In the genomic region with DNA sequence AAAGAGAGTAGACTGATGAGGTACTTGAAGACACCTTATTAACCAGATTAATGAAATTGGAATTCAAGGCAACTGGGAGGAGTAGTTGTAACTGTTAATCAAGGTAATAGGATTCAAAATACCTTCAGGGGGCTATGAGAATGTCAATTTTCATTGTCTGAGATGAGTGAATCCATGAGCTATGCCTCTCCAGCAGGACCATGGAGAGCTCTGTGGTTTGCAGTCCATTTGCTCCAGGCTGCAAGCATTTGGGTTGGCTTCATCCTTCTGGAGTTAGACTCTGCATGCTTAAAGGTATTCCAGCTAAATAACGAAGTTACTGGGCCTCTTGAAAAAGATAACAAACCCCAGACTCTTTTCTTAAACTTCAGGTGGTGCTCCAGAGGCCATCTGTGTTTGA, we compare ENCODE assay signal across 14 cellular contexts.
DNase-seq lines count a peak whose midpoint lies in the region; ATAC-seq and TF ChIP-seq lines count a peak whose summit lies in the region.
"Had no signal": no experiment of that assay in that cellular context is flagged by ENCODE, and none has a peak within 500 bp of the region (broad histone marks: within the 10 kb centered on the region; RNA-seq: fewer than 3 reads in every experiment).

No MANE protein-coding gene starts in this region.

- no peak overlapping the region for H3K4me2 ChIP-seq in SK-N-SH

- H3K9me3 ChIP-seq in SK-N-SH (no peaks in the 10 kb centered on the region), ovary (no peaks in the 10 kb centered on the region)
- H3K9me3 ChIP-seq: right atrium auricular region had no signal

- CTCF ChIA-PET in SK-N-SH (lab: Yijun Ruan, JAX) = interaction anchor here (0.7 to 1.3 kb wide), 3 partner anchors 19 to 1040 kb away, joined by 3 read pairs; no protein-coding TSS in a partner anchor

- TF ChIP-seq RAD21 in SK-N-SH (IDR thresholded peaks at IDR 0.05; ENCODE audit: low read length) = no peak

- no peaks in the 10 kb centered on the region for H4K20me1 ChIP-seq in SK-N-SH (ENCODE audit: insufficient read depth)

- intact Hi-C loops in ovary (cut with DNase I) = no loop called here

- TF ChIP-seq CTCF in SK-N-SH (IDR thresholded peaks at IDR 0.05) = no peak
- TF ChIP-seq CTCF in fibroblast of pulmonary artery (IDR thresholded peaks at IDR 0.05; ENCODE audit: low read length, missing control alignments) = no peak
- no peak for TF ChIP-seq CTCF in ovary (IDR thresholded peaks at IDR 0.05)

- no peak overlapping the region for H3K9ac ChIP-seq in SK-N-SH

- DNase-seq in NCI-H82 (lab: John Stamatoyannopoulos, UW) (peak; percentile 32), NCI-H82 treated with DMSO at 0.1 percent for 48 hours (lab: John Stamatoyannopoulos, UW; ENCODE audit: unreplicated experiment) (no peak), SK-N-SH (no peak), fibroblast of pulmonary artery (ENCODE audit: low read depth) (peak; percentile 37), stromal cell of bone marrow (ENCODE audit: low read depth) (peak; percentile 15), ovary (no peak), NCI-H748 (lab: John Stamatoyannopoulos, UW; ENCODE audit: unreplicated experiment) (no peak)
- DNase-seq: activated CD4-positive, alpha-beta memory T cell treated with anti-CD3 and anti-CD28 coated beads for 36 hours; activated naive CD4-positive, alpha-beta T cell treated with anti-CD3 and anti-CD28 coated beads, Interleukin-2, amount 50 U/mL, for 16 hours; DMS79 treated with DMSO at 0.1 percent for 48 hours; NCI-H1694 treated with DMSO at 0.1 percent for 48 hours; T-helper 17 cell had no signal

- H3K4me3 ChIP-seq in SK-N-SH (ENCODE audit: low read depth in 2 of 2, low read length in 1 of 2) (no peak overlapping the region), fibroblast of pulmonary artery (replicated peaks; ENCODE audit: low read depth, low read length) (no peak overlapping the region), ovary (no peak overlapping the region)
- H3K4me3 ChIP-seq: right atrium auricular region had no signal

- no peaks in the 10 kb centered on the region for H3F3A ChIP-seq in SK-N-SH (replicated peaks; ENCODE audit: insufficient read depth)

- no peaks in the 10 kb centered on the region for H3K9me2 ChIP-seq in SK-N-SH

- H3K27ac ChIP-seq in SK-N-SH (ENCODE audit: low read depth in 2 of 2, low read length in 1 of 2) (no peak overlapping the region), ovary (no peak overlapping the region)
- H3K27ac ChIP-seq: right atrium auricular region had no signal

- H3K4me1 ChIP-seq in SK-N-SH (ENCODE audit: control insufficient read depth in 1 of 2, insufficient read depth in 2 of 2, low read depth in 1 of 2, low read length in 1 of 2) (no peaks in the 10 kb centered on the region; a peak in 1 of 4 replicates), ovary (ENCODE audit: insufficient read depth) (no peaks in the 10 kb centered on the region)
- H3K4me1 ChIP-seq: right atrium auricular region had no signal

- TF ChIP-seq EP300 in SK-N-SH (IDR thresholded peaks at IDR 0.05; ENCODE audit: borderline replicate concordance in 1 of 2, low read depth in 1 of 2, low read length in 1 of 2) (no peak), ovary (IDR thresholded peaks at IDR 0.05) (no peak)

- H2AFZ ChIP-seq in SK-N-SH (ENCODE audit: low read depth) = no peak overlapping the region

- H3K27me3 ChIP-seq in SK-N-SH (ENCODE audit: insufficient read depth) = no peaks in the 10 kb centered on the region
- no peaks in the 10 kb centered on the region for H3K27me3 ChIP-seq in ovary
- H3K27me3 ChIP-seq: right atrium auricular region had no signal

- POLR2A ChIA-PET in SK-N-SH (lab: Yijun Ruan, JAX) = no interaction called here

- 0% methylated on average over 1 of the region's 1 CpG for WGBS in SK-N-SH (ENCODE audit: low lambda C conversion rate)
- WGBS in ovary, 3 donors = 3 to 5% (median 3%) methylated on average over 1 of the region's 1 CpG

- no peaks in the 10 kb centered on the region for H3K79me2 ChIP-seq in SK-N-SH (ENCODE audit: insufficient read depth)

- TF ChIP-seq POLR2A in ovary (IDR thresholded peaks at IDR 0.05) = no peak

- H3K36me3 ChIP-seq in SK-N-SH (replicated peaks in 1 of 2; ENCODE audit: control insufficient read depth in 1 of 2, insufficient read depth in 2 of 2, low read length in 1 of 2) (no peaks in the 10 kb centered on the region), ovary (no peaks in the 10 kb centered on the region)
- H3K36me3 ChIP-seq: right atrium auricular region had no signal

- no peak for ATAC-seq in HG03460 (IDR thresholded peaks at IDR 0.05; ENCODE audit: unreplicated experiment)
- ATAC-seq: T-helper 17 cell had no signal

TF ChIP-seq in SK-N-SH, 30 proteins besides CTCF, POLR2A, EP300 and RAD21:
- TF ChIP-seq, protein P1, sequence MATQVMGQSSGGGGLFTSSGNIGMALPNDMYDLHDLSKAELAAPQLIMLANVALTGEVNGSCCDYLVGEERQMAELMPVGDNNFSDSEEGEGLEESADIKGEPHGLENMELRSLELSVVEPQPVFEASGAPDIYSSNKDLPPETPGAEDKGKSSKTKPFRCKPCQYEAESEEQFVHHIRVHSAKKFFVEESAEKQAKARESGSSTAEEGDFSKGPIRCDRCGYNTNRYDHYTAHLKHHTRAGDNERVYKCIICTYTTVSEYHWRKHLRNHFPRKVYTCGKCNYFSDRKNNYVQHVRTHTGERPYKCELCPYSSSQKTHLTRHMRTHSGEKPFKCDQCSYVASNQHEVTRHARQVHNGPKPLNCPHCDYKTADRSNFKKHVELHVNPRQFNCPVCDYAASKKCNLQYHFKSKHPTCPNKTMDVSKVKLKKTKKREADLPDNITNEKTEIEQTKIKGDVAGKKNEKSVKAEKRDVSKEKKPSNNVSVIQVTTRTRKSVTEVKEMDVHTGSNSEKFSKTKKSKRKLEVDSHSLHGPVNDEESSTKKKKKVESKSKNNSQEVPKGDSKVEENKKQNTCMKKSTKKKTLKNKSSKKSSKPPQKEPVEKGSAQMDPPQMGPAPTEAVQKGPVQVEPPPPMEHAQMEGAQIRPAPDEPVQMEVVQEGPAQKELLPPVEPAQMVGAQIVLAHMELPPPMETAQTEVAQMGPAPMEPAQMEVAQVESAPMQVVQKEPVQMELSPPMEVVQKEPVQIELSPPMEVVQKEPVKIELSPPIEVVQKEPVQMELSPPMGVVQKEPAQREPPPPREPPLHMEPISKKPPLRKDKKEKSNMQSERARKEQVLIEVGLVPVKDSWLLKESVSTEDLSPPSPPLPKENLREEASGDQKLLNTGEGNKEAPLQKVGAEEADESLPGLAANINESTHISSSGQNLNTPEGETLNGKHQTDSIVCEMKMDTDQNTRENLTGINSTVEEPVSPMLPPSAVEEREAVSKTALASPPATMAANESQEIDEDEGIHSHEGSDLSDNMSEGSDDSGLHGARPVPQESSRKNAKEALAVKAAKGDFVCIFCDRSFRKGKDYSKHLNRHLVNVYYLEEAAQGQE (IDR thresholded peaks at IDR 0.05; ENCODE audit: low read depth, low read length) = peak; percentile 97
- TF ChIP-seq JUND (IDR thresholded peaks at IDR 0.05) = no peak

Comparison
In these comparisons a context has a peak if more than half of its experiments do, and no peak if none do; other contexts are left out.
1. DNase-seq: peak in NCI-H82 (single experiment), fibroblast of pulmonary artery (single experiment) and stromal cell of bone marrow (single experiment); none in NCI-H82 treated with DMSO at 0.1 percent for 48 hours (single experiment), SK-N-SH (single experiment), ovary (0 of 5) and NCI-H748 (single experiment).